ENCODE assay signal across 1 cellular context in genomic region chr10:13672505-13672904, GRCh38.
TF ChIP-seq lines count a peak whose summit lies in the region.

No MANE protein-coding gene starts in this region.

TF ChIP-seq in WTC11, 78 proteins besides CTCF, POLR2A, EP300 and RAD21 (continued from another document):
- TF ChIP-seq FOXP4 (CRISPR knock-in tag; IDR thresholded peaks at IDR 0.05) = no peak
- TF ChIP-seq RELA (CRISPR knock-in tag; IDR thresholded peaks at IDR 0.05; ENCODE audit: borderline replicate concordance) = no peak
- TF ChIP-seq FOXJ3 (CRISPR knock-in tag; IDR thresholded peaks at IDR 0.05; ENCODE audit: borderline replicate concordance) = no peak
- no peak for TF ChIP-seq ZBTB43 (CRISPR knock-in tag; IDR thresholded peaks at IDR 0.05)
- no peak for TF ChIP-seq E2F4 (CRISPR knock-in tag; IDR thresholded peaks at IDR 0.05; ENCODE audit: borderline replicate concordance, low read depth)
- no peak for TF ChIP-seq ESRRA (CRISPR knock-in tag; IDR thresholded peaks at IDR 0.05; ENCODE audit: borderline replicate concordance)
- TF ChIP-seq RORB (CRISPR knock-in tag; IDR thresholded peaks at IDR 0.05) = no peak
TF ChIP-seq in WTC11: peak in this region for 0.
